Comparison of ENCODE assay signal across 19 cellular contexts in genomic region chr14:40629144-40629543, GRCh38.
DNase-seq lines count a peak whose midpoint lies in the region; ATAC-seq and TF ChIP-seq lines count a peak whose summit lies in the region.
"Had no signal": no experiment of that assay in that cellular context is flagged by ENCODE, and none has a peak within 500 bp of the region (broad histone marks: within the 10 kb centered on the region; RNA-seq: fewer than 3 reads in every experiment).

No MANE protein-coding gene starts in this region.

- no peak overlapping the region for H2BK120ac ChIP-seq in neuronal stem cell (ENCODE audit: low read depth, low read length)

- POLR2A ChIA-PET in activated CD4-positive, alpha-beta T cell treated with anti-CD3 and anti-CD28 coated beads for 36 hours (lab: Charles Lee), result no interaction called here

- no peak overlapping the region for H2BK15ac ChIP-seq in neuronal stem cell (ENCODE audit: low read length)

- H3K4me2 ChIP-seq in neuronal stem cell (ENCODE audit: insufficient read depth, low read length, poor library complexity, severe bottlenecking), result no peak overlapping the region

- H3K27ac ChIP-seq in neuronal stem cell (replicated peaks; ENCODE audit: low read length), result no peak overlapping the region
- H3K27ac ChIP-seq: prostate gland, vagina had no signal

- CTCF ChIA-PET in activated CD4-positive, alpha-beta T cell treated with anti-CD3 and anti-CD28 coated beads for 36 hours (lab: Charles Lee), result no interaction called here

- no peak overlapping the region for H3K27ac Mint-ChIP-seq in endothelial cell (ENCODE audit: unreplicated experiment)
- no peak overlapping the region for H3K27ac Mint-ChIP-seq in activated CD4-positive, alpha-beta T cell treated with anti-CD3 and anti-CD28 coated beads for 36 hours
- H3K27ac Mint-ChIP-seq: activated naive CD8-positive, alpha-beta T cell; activated T-helper 1 cell treated with anti-CD3 and anti-CD28 coated beads, Interleukin-12 subunit alpha, Interleukin-12 subunit beta, Interleukin-2, Interleukin-4 antibody, amounts not matched to agents 30 ng/mL and 10 ng/mL and 1 ng/mL, durations not matched to agents 14 hours and 24 hours and 36 hours; naive B cell had no signal

- ATAC-seq in activated CD4-positive, alpha-beta T cell treated with anti-CD3 and anti-CD28 coated beads for 36 hours, result no peak

- H3K4me1 ChIP-seq in neuronal stem cell (ENCODE audit: control insufficient read depth in 2 of 2, insufficient read depth in 1 of 2, low read depth in 1 of 2, low read length in 2 of 2), result no peaks in the 10 kb centered on the region
- H3K4me1 ChIP-seq: prostate gland, vagina had no signal

- H3K27me3 ChIP-seq in neuronal stem cell (ENCODE audit: control insufficient read depth in 3 of 3, insufficient read depth in 3 of 3, low read depth in 1 of 3, low read length in 3 of 3), result no peaks in the 10 kb centered on the region
- H3K27me3 ChIP-seq: vagina had no signal

- no peak overlapping the region for H2BK5ac ChIP-seq in neuronal stem cell (ENCODE audit: low read length)

- H2BK12ac ChIP-seq in neuronal stem cell (ENCODE audit: low read length), result no peak overlapping the region

- no peak overlapping the region for H3K23ac ChIP-seq in neuronal stem cell (ENCODE audit: low read depth, low read length, poor library complexity)

- peak overlapping the region in 1 of 2 donors; percentile 47 for H3K4me3 ChIP-seq in neuronal stem cell (ENCODE audit: low read length in 2 of 2)
- H3K4me3 ChIP-seq: lung, prostate gland, vagina had no signal

- no peak overlapping the region for H4K91ac ChIP-seq in neuronal stem cell (ENCODE audit: low read depth, low read length, poor library complexity)

- no peak overlapping the region for H3K14ac ChIP-seq in neuronal stem cell (ENCODE audit: low read length)

- H3K36me3 ChIP-seq in neuronal stem cell (replicated peaks in 1 of 2; ENCODE audit: control insufficient read depth in 2 of 2, insufficient read depth in 2 of 2, low read length in 2 of 2), result no peaks in the 10 kb centered on the region
- H3K36me3 ChIP-seq: prostate gland, vagina had no signal

- H3K9ac ChIP-seq in neuronal stem cell (ENCODE audit: low read depth, low read length, poor library complexity), result no peak overlapping the region

- no peak overlapping the region for H3K18ac ChIP-seq in neuronal stem cell (ENCODE audit: low read length)

- no peak overlapping the region for H4K8ac ChIP-seq in neuronal stem cell (ENCODE audit: low read depth, low read length)

- no CpG with 5 or more reads among the region's 3 CpGs for WGBS in neuronal stem cell (ENCODE audit: extremely low coverage in 2 of 2, insufficient read length in 2 of 2, insufficient replicate concordance in 1 of 2), 2 donors

- H3K4me3 Mint-ChIP-seq in endothelial cell (ENCODE audit: unreplicated experiment), result peak overlapping the region; percentile 67
- H3K4me3 Mint-ChIP-seq in activated CD4-positive, alpha-beta T cell treated with anti-CD3 and anti-CD28 coated beads for 36 hours, result no peak overlapping the region
- H3K4me3 Mint-ChIP-seq: activated naive CD8-positive, alpha-beta T cell; activated T-helper 1 cell treated with anti-CD3 and anti-CD28 coated beads, Interleukin-12 subunit alpha, Interleukin-12 subunit beta, Interleukin-2, Interleukin-4 antibody, amounts not matched to agents 30 ng/mL and 10 ng/mL and 1 ng/mL, durations not matched to agents 14 hours and 24 hours and 36 hours had no signal

- intact Hi-C loops in activated CD4-positive, alpha-beta T cell treated with anti-CD3 and anti-CD28 coated beads for 36 hours (cut with DNase I, micrococcal nuclease), result no loop called here

- no peak for TF ChIP-seq CTCF in endothelial cell (IDR thresholded peaks at IDR 0.05; ENCODE audit: unreplicated experiment)

- H3K4me1 Mint-ChIP-seq in endothelial cell (ENCODE audit: unreplicated experiment), result no peaks in the 10 kb centered on the region
- H3K4me1 Mint-ChIP-seq in activated CD4-positive, alpha-beta T cell treated with anti-CD3 and anti-CD28 coated beads for 36 hours, result no peaks in the 10 kb centered on the region
- H3K4me1 Mint-ChIP-seq: naive B cell had no signal

- H3K4ac ChIP-seq in neuronal stem cell (ENCODE audit: low read length), result no peak overlapping the region

- no peak overlapping the region for H2AK5ac ChIP-seq in neuronal stem cell (ENCODE audit: low read depth, low read length)

- DNase-seq in Daoy (ENCODE audit: low read depth) (peak; percentile 29), NCI-H146 treated with DMSO at 0.1 percent for 48 hours (lab: John Stamatoyannopoulos, UW; ENCODE audit: unreplicated experiment) (peak; percentile 1), endothelial cell (ENCODE audit: low spot score) (no peak), neuronal stem cell (ENCODE audit: low spot score) (no peak), HPDE6-E6E7 (ENCODE audit: extremely low spot score) (no peak), COLO668 (lab: John Stamatoyannopoulos, UW; ENCODE audit: unreplicated experiment) (no peak), dedifferentiated amniotic fluid mesenchymal stem cell (ENCODE audit: extremely low spot score) (no peak)
- DNase-seq in activated CD4-positive, alpha-beta T cell treated with anti-CD3 and anti-CD28 coated beads for 36 hours, result no peak
- DNase-seq: DMS79 treated with DMSO at 0.1 percent for 48 hours; naive B cell; NCI-H1092 treated with DMSO at 0.1 percent for 48 hours; NCI-H2171; NCI-H774; stimulated activated CD4-positive, alpha-beta T cell treated with anti-CD3 and anti-CD28 coated beads, Interleukin-4, amount 100 ng/mL, for 24 hours had no signal

- H3K79me1 ChIP-seq in neuronal stem cell (ENCODE audit: low read depth, low read length), result no peaks in the 10 kb centered on the region

- peak overlapping the region; percentile 87 for H2AFZ ChIP-seq in neuronal stem cell (ENCODE audit: low read length)

- no peaks in the 10 kb centered on the region for H3K9me3 Mint-ChIP-seq in endothelial cell (ENCODE audit: unreplicated experiment)
- H3K9me3 Mint-ChIP-seq in activated CD4-positive, alpha-beta T cell treated with anti-CD3 and anti-CD28 coated beads for 36 hours (ENCODE audit: low read depth), result peaks cover 4% of the 10 kb centered on the region

- no peaks in the 10 kb centered on the region for H3K9me3 ChIP-seq in neuronal stem cell (replicated peaks in 1 of 2; ENCODE audit: control insufficient read depth in 2 of 2, insufficient read depth in 1 of 2, low read depth in 1 of 2, low read length in 2 of 2)
- H3K9me3 ChIP-seq: prostate gland, vagina had no signal

- H3K27me3 Mint-ChIP-seq in endothelial cell (ENCODE audit: unreplicated experiment), result no peaks in the 10 kb centered on the region
- no peaks in the 10 kb centered on the region for H3K27me3 Mint-ChIP-seq in activated CD4-positive, alpha-beta T cell treated with anti-CD3 and anti-CD28 coated beads for 36 hours
- H3K27me3 Mint-ChIP-seq: activated naive CD8-positive, alpha-beta T cell; naive B cell had no signal

- no peaks in the 10 kb centered on the region for H3K36me3 Mint-ChIP-seq in endothelial cell (ENCODE audit: low read depth, unreplicated experiment)
- no peaks in the 10 kb centered on the region for H3K36me3 Mint-ChIP-seq in activated CD4-positive, alpha-beta T cell treated with anti-CD3 and anti-CD28 coated beads for 36 hours (ENCODE audit: low read depth)
- H3K36me3 Mint-ChIP-seq: activated naive CD8-positive, alpha-beta T cell; naive B cell had no signal

Comparison
In these comparisons a context has a peak if more than half of its experiments do, and no peak if none do; other contexts are left out.
1. DNase-seq: peak in Daoy (single experiment) and NCI-H146 treated with DMSO at 0.1 percent for 48 hours (single experiment); none in endothelial cell (single experiment), neuronal stem cell (single experiment), HPDE6-E6E7 (single experiment), activated CD4-positive, alpha-beta T cell treated with anti-CD3 and anti-CD28 coated beads for 36 hours (single experiment), COLO668 (single experiment) and dedifferentiated amniotic fluid mesenchymal stem cell (single experiment).